In the genomic region with DNA sequence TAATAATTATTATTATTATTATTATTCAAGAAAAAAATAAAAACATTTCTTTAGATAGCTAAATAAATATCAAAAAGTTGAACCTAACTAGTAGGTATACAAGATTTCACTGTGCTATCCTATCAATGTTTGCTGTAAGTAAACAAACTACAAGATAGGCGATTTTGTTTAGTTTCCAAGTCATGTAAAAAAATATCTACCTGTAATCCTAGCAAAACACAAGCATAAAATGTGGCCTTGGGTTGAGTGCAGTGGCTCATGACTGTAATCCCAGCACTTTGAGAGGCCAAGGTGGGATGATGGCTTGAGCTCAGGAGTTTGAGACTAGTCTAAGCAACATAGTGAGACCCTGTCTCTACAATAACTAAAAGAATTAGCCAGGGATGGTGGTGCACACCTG, we compare ENCODE assay signal across 8 cellular contexts.
"Had no signal": no experiment of that assay in that cellular context is flagged by ENCODE, and none has a peak within 500 bp of the region (broad histone marks: within the 10 kb centered on the region; RNA-seq: fewer than 3 reads in every experiment).

No MANE protein-coding gene starts in this region.

- H3K9me3 Mint-ChIP-seq: HFFc6, IgD-negative memory B cell had no signal

- H3K4me3 ChIP-seq: GM23248 had no signal

- H3K4me3 Mint-ChIP-seq: HFFc6, IgD-negative memory B cell had no signal

- DNase-seq: GM23248, GOT3, H7, HCEC 1CT, HFFc6, KBM-7 had no signal

- H3K27ac Mint-ChIP-seq: HFFc6, IgD-negative memory B cell had no signal

- H3K27me3 Mint-ChIP-seq: IgD-negative memory B cell had no signal

- ATAC-seq: HepG2 had no signal
